30 cellular contexts compared by ENCODE assay signal in genomic region chr11:65304110-65304509, GRCh38. TPM values are rescaled to one million over a fixed set of nuclear protein-coding genes. Genes with fewer than 3 reads are reported as not detected.
"Had no signal": no experiment of that assay in that cellular context is flagged by ENCODE, and none has a peak within 500 bp of the region (broad histone marks: within the 10 kb centered on the region; RNA-seq: fewer than 3 reads in every experiment).

No MANE protein-coding gene starts in this region.

- H3K4me1 Mint-ChIP-seq: activated CD8-positive, alpha-beta memory T cell treated with anti-CD3 and anti-CD28 coated beads, Interleukin-2, amount 10 ng/mL, durations not matched to agents 7 days and 5 days had no signal

- DNase-seq: activated CD4-positive, alpha-beta T cell treated with anti-CD3 and anti-CD28 coated beads for 1 hour; activated CD4-positive, alpha-beta T cell treated with anti-CD3 and anti-CD28 coated beads, Interleukin-2, amount 50 U/mL, for 1 hour; activated CD8-positive, alpha-beta memory T cell treated with anti-CD3 and anti-CD28 coated beads, Interleukin-2, amount 10 ng/mL, durations not matched to agents 7 days and 5 days; activated CD8-positive, alpha-beta T cell treated with anti-CD3 and anti-CD28 coated beads, Interleukin-2, amount 10 ng/mL, durations not matched to agents 7 days and 5 days; activated T-cell treated with anti-CD3 and anti-CD28 coated beads, Interleukin-2, amount 50 U/mL, for 48 hours; central memory CD4-positive, alpha-beta T cell; dermis blood vessel endothelial cell; effector CD4-positive, alpha-beta T cell; esophagus squamous epithelium; foreskin melanocyte; left lung; nephron progenitor cell; right lobe of liver; stimulated activated CD4-positive, alpha-beta T cell treated with anti-CD3 and anti-CD28 coated beads, Interleukin-12 subunit alpha, Interleukin-12 subunit beta, amount 100 ng/mL, for 4 hours; stimulated activated CD4-positive, alpha-beta T cell treated with anti-CD3 and anti-CD28 coated beads, Interleukin-4, amount 100 ng/mL, for 1 hour; T1000; tibial artery; upper lobe of right lung had no signal

- H3K9me3 Mint-ChIP-seq: activated naive CD4-positive, alpha-beta T cell treated with anti-CD3 and anti-CD28 coated beads, Interleukin-2, amount 50 U/mL, for 72 hours; activated T-helper 2 cell treated with anti-CD3 and anti-CD28 coated beads, Interferon-gamma antibody, Interleukin-2, Interleukin-4, amounts not matched to agents 10 μg/mL and 5 μg/mL and 100 μg/mL, durations not matched to agents 14 hours and 24 hours and 36 hours; nephron progenitor cell; stimulated activated naive CD8-positive, alpha-beta T cell treated with anti-CD3 and anti-CD28 coated beads, Interleukin-15, Interleukin-2, amounts not matched to agents 100 ng/mL and 50 ng/mL, for 24 hours; T-helper 1 cell treated with Interleukin-12 subunit alpha and Interleukin-12 subunit beta and Interleukin-4 antibody, amounts not matched to agents 30 μg/mL and 1 μg/mL, for 36 hours; WTC11 had no signal

- H3K27me3 ChIP-seq: breast epithelium, esophagus squamous epithelium, left lung, ovary, right lobe of liver, tibial artery, upper lobe of right lung had no signal

- H3K4me3 ChIP-seq: breast epithelium, esophagus squamous epithelium, left lung, lung, ovary, right lobe of liver, skin epidermis, tibial artery, upper lobe of right lung had no signal

- H3K27ac Mint-ChIP-seq: activated CD8-positive, alpha-beta memory T cell treated with anti-CD3 and anti-CD28 coated beads, Interleukin-2, amount 10 ng/mL, durations not matched to agents 7 days and 5 days; activated CD8-positive, alpha-beta T cell treated with anti-CD3 and anti-CD28 coated beads, Interleukin-2, amount 10 ng/mL, durations not matched to agents 7 days and 5 days; activated T-helper 2 cell treated with anti-CD3 and anti-CD28 coated beads, Interferon-gamma antibody, Interleukin-2, Interleukin-4, amounts not matched to agents 10 μg/mL and 5 μg/mL and 100 μg/mL, durations not matched to agents 14 hours and 24 hours and 36 hours; nephron progenitor cell; progenitor cell of endocrine pancreas; stimulated activated naive CD8-positive, alpha-beta T cell treated with anti-CD3 and anti-CD28 coated beads, Interleukin-15, Interleukin-2, amounts not matched to agents 100 ng/mL and 50 ng/mL, for 24 hours; T-helper 1 cell treated with Interleukin-12 subunit alpha and Interleukin-12 subunit beta and Interleukin-4 antibody, amounts not matched to agents 30 μg/mL and 1 μg/mL, for 36 hours; WTC11 had no signal

- H3K27me3 Mint-ChIP-seq: activated CD8-positive, alpha-beta memory T cell treated with anti-CD3 and anti-CD28 coated beads, Interleukin-2, amount 10 ng/mL, durations not matched to agents 7 days and 5 days; stimulated activated naive CD8-positive, alpha-beta T cell treated with anti-CD3 and anti-CD28 coated beads, Interleukin-15, Interleukin-2, amounts not matched to agents 100 ng/mL and 50 ng/mL, for 24 hours had no signal

- H3K9me3 ChIP-seq: breast epithelium, esophagus squamous epithelium, left lung, ovary, right lobe of liver, tibial artery, upper lobe of right lung had no signal

- ATAC-seq: activated CD8-positive, alpha-beta memory T cell treated with anti-CD3 and anti-CD28 coated beads, Interleukin-2, amount 10 ng/mL, durations not matched to agents 7 days and 5 days; activated CD8-positive, alpha-beta T cell treated with anti-CD3 and anti-CD28 coated beads, Interleukin-2, amount 10 ng/mL, durations not matched to agents 7 days and 5 days; activated naive CD4-positive, alpha-beta T cell treated with anti-CD3 and anti-CD28 coated beads, Interleukin-2, amount 50 U/mL, for 72 hours; left lung; right lobe of liver; upper lobe of right lung; WTC11 had no signal

- H3K36me3 ChIP-seq: breast epithelium, esophagus squamous epithelium, ovary, right lobe of liver, tibial artery, upper lobe of right lung had no signal

- H3K4me3 Mint-ChIP-seq: activated CD8-positive, alpha-beta memory T cell treated with anti-CD3 and anti-CD28 coated beads, Interleukin-2, amount 10 ng/mL, durations not matched to agents 7 days and 5 days; activated CD8-positive, alpha-beta T cell treated with anti-CD3 and anti-CD28 coated beads, Interleukin-2, amount 10 ng/mL, durations not matched to agents 7 days and 5 days; nephron progenitor cell; stimulated activated naive CD8-positive, alpha-beta T cell treated with anti-CD3 and anti-CD28 coated beads, Interleukin-15, Interleukin-2, amounts not matched to agents 100 ng/mL and 50 ng/mL, for 24 hours; T-helper 1 cell treated with Interleukin-12 subunit alpha and Interleukin-12 subunit beta and Interleukin-4 antibody, amounts not matched to agents 30 μg/mL and 1 μg/mL, for 36 hours; WTC11 had no signal

- H3K27ac ChIP-seq: breast epithelium, epithelial cell of prostate, left lung, right lobe of liver, skin epidermis, tibial artery, upper lobe of right lung had no signal

RNA-seq across cellular contexts. Expression of gene TIGD3, which starts 50.4 kb away (rescaled TPM):
- total RNA-seq: renal cortical epithelial cell had no signal
